ENCODE assay signal across 8 cellular contexts in genomic region chr6:149716584-149716983, GRCh38. TPM values are rescaled to one million over a fixed set of nuclear protein-coding genes. Genes with fewer than 3 reads are reported as not detected.
A peak's percentile ranks its signal among the peaks of the same experiment; 100 is the strongest.
DNase-seq lines count a peak whose midpoint lies in the region; ATAC-seq and TF ChIP-seq lines count a peak whose summit lies in the region.

No MANE protein-coding gene starts in this region.

- H3K9me3 ChIP-seq in HUES64 (ENCODE audit: insufficient read depth, low read depth, low read length) (no peaks in the 10 kb centered on the region), mononuclear cell (ENCODE audit: low read depth, low read length) (no peaks in the 10 kb centered on the region)

- H3K4me1 ChIP-seq in HUES64 (ENCODE audit: insufficient read depth, low read length) (peaks cover 20% of the 10 kb centered on the region; the same call in 1 of the 2 replicates), mononuclear cell (ENCODE audit: insufficient read depth, low read length) (peaks cover 30% of the 10 kb centered on the region)

- in situ Hi-C loops in brain microvascular endothelial cell (cut with HindIII; ENCODE audit: low pct_ligation_motif_present, low sequenced_read_pairs), result no loop called here

- TF ChIP-seq CTCF in AG10803 (conservative IDR thresholded peaks at IDR 0.05; ENCODE audit: low read length) (no peak), brain microvascular endothelial cell (IDR thresholded peaks at IDR 0.05; ENCODE audit: low read depth, low read length, missing control alignments) (no peak)

- no peak for ATAC-seq in HG03025 (IDR thresholded peaks at IDR 0.05; ENCODE audit: low FRiP score, unreplicated experiment)
- ATAC-seq in HG03159 (IDR thresholded peaks at IDR 0.05; ENCODE audit: unreplicated experiment), result no peak

- peaks cover 7% of the 10 kb centered on the region; the same call in 1 of the 2 replicates for H3K36me3 ChIP-seq in HUES64 (ENCODE audit: insufficient read depth, low read length)
- H3K36me3 ChIP-seq in brain microvascular endothelial cell (replicated peaks), result no peaks in the 10 kb centered on the region

- 39% methylated on average over 2 of the region's 3 CpGs for WGBS in HUES64

- no peak for DNase-seq in AG10803 (ENCODE audit: low read depth)
- DNase-seq in brain microvascular endothelial cell, result no peak
- DNase-seq in NCI-H2227 (lab: John Stamatoyannopoulos, UW; ENCODE audit: unreplicated experiment), result no peak
- DNase-seq in activated CD4-positive, alpha-beta T cell treated with anti-CD3 and anti-CD28 coated beads for 48 hours, result no peak

- H3K9ac ChIP-seq in HUES64 (ENCODE audit: low read depth, low read length), result peak overlapping the region; percentile 99; the same call in 1 of the 2 replicates

- H3K27me3 ChIP-seq in HUES64 (ENCODE audit: insufficient read depth, low read length) (no peaks in the 10 kb centered on the region), brain microvascular endothelial cell (replicated peaks) (no peaks in the 10 kb centered on the region), mononuclear cell (ENCODE audit: insufficient read depth, low read length) (no peaks in the 10 kb centered on the region)

- H3K4me3 ChIP-seq in AG10803 (ENCODE audit: low read length) (peak overlapping the region; percentile 91), HUES64 (ENCODE audit: low read length) (peak overlapping the region; percentile 77), brain microvascular endothelial cell (ENCODE audit: low read depth, low read length) (peak overlapping the region; percentile 93), mononuclear cell (ENCODE audit: low read length) (peak overlapping the region; percentile 11)

- H3K27ac ChIP-seq in HUES64 (ENCODE audit: low read depth, low read length) (peak overlapping the region; percentile 100; the same call in 1 of the 2 replicates), brain microvascular endothelial cell (no peak overlapping the region)

RNA-seq across cellular contexts. Expression of gene LATS1, which starts 1.3 kb away (rescaled TPM):
- polyA plus RNA-seq in HUES64 (2013, experiment 1 of 2), result 10.6 TPM
- polyA plus RNA-seq in HUES64 (2013, experiment 2 of 2), result 11.8 TPM
- 32.2 TPM for total RNA-seq in mononuclear cell

RNA-seq across cellular contexts. Expression of gene NUP43, which starts 29.7 kb away (rescaled TPM):
- 32.6 TPM for polyA plus RNA-seq in HUES64 (2013, experiment 1 of 2)
- polyA plus RNA-seq in HUES64 (2013, experiment 2 of 2), result 32.5 TPM
- 12.6 TPM for total RNA-seq in mononuclear cell

RNA-seq across cellular contexts. Expression of gene PCMT1, which starts 33.0 kb away (rescaled TPM):
- 84.4 TPM for polyA plus RNA-seq in HUES64 (2013, experiment 1 of 2)
- 80.0 TPM for polyA plus RNA-seq in HUES64 (2013, experiment 2 of 2)
- 34.6 TPM for total RNA-seq in mononuclear cell

Comparison
In these comparisons a context has a peak if more than half of its experiments do, and no peak if none do; other contexts are left out.
1. H3K4me3 ChIP-seq: peak in every context shown above with its lines; median percentile 93 in brain microvascular endothelial cell; 91 in AG10803; 77 in HUES64; 11 in mononuclear cell.